9 cellular contexts compared by ENCODE assay signal in genomic region chr6:116101790-116102189, GRCh38. TPM values are rescaled to one million over a fixed set of nuclear protein-coding genes. Genes with fewer than 3 reads are reported as not detected.
DNase-seq lines count a peak whose midpoint lies in the region; ATAC-seq and TF ChIP-seq lines count a peak whose summit lies in the region.
"Had no signal": no experiment of that assay in that cellular context is flagged by ENCODE, and none has a peak within 500 bp of the region (broad histone marks: within the 10 kb centered on the region; RNA-seq: fewer than 3 reads in every experiment).

No MANE protein-coding gene starts in this region.

- TF ChIP-seq CTCF in AG10803 (conservative IDR thresholded peaks at IDR 0.05; ENCODE audit: low read length) = no peak

- peaks cover 0 to 9% (median 0%) of the 10 kb centered on the region in 3 donors for H3K36me3 Mint-ChIP-seq in naive thymus-derived CD8-positive, alpha-beta T cell

- H3K4me1 Mint-ChIP-seq in naive thymus-derived CD8-positive, alpha-beta T cell = peaks cover 28 to 71% (median 60%) of the 10 kb centered on the region in 4 donors

- peak overlapping the region; percentile 92 for H3K27ac ChIP-seq in cingulate gyrus (ENCODE audit: low read depth, low read length)

- POLR2A ChIA-PET in naive thymus-derived CD8-positive, alpha-beta T cell (lab: Charles Lee) = interaction anchor here (1.3 to 2.3 kb wide), 2 partner anchors 152 to 178 kb away, joined by 3 to 24 read pairs; partner anchors contain the start of genes TSPYL1 and TSPYL4

- H3K27me3 Mint-ChIP-seq in naive thymus-derived CD8-positive, alpha-beta T cell = no peaks in the 10 kb centered on the region

- no peak for DNase-seq in AG10803 (ENCODE audit: low read depth)
- no peak for DNase-seq in Jurkat, Clone E6-1 (ENCODE audit: low read depth, low spot score)
- no peak for DNase-seq in naive thymus-derived CD8-positive, alpha-beta T cell
- DNase-seq in retina = no peak
- DNase-seq in ACHN = no peak

- peak overlapping the region in 9 of 10 donors; percentile 86 to 96 (median 93) for H3K27ac Mint-ChIP-seq in naive thymus-derived CD8-positive, alpha-beta T cell

- in situ Hi-C loops in ACHN (cut with HindIII; ENCODE audit: low pct_ligation_motif_present, low pct_unique_long_range_greater_than_20kb, low sequenced_read_pairs) = no loop called here

- H3K4me3 ChIP-seq in AG10803 (ENCODE audit: low read length) = peak overlapping the region; percentile 77
- H3K4me3 ChIP-seq in Jurkat, Clone E6-1 (ENCODE audit: low read length) = peak overlapping the region; percentile 71

- H3K4me3 Mint-ChIP-seq in naive thymus-derived CD8-positive, alpha-beta T cell = peak overlapping the region; percentile 90 to 99 (median 96)

- peaks cover 0 to 1% (median 0%) of the 10 kb centered on the region in 9 donors for H3K9me3 Mint-ChIP-seq in naive thymus-derived CD8-positive, alpha-beta T cell

- ATAC-seq in naive thymus-derived CD8-positive, alpha-beta T cell = no peak
- ATAC-seq in GM21737 (IDR thresholded peaks at IDR 0.05; ENCODE audit: unreplicated experiment) (no peak), GM19467 (IDR thresholded peaks at IDR 0.05; ENCODE audit: unreplicated experiment) (no peak)

RNA-seq across cellular contexts. Expression of gene NT5DC1, which starts 1.1 kb away (rescaled TPM):
- 59.5 TPM for polyA plus RNA-seq in Jurkat, Clone E6-1 (2012; ENCODE audit: insufficient read depth, insufficient read length)
- 10 to 100 TPM; 47.8 to 48.8 TPM for total RNA-seq in naive thymus-derived CD8-positive, alpha-beta T cell
- polyA plus RNA-seq in naive thymus-derived CD8-positive, alpha-beta T cell = 10 to 100 TPM; 61.2 to 84.2 (median 67.2) TPM

RNA-seq across cellular contexts. Expression of gene COL10A1, which starts 24.1 kb away (rescaled TPM):
- not detected for polyA plus RNA-seq in Jurkat, Clone E6-1 (2012; ENCODE audit: insufficient read depth, insufficient read length)
- not detected for total RNA-seq in naive thymus-derived CD8-positive, alpha-beta T cell
- polyA plus RNA-seq in naive thymus-derived CD8-positive, alpha-beta T cell = under 1 TPM in 2 of 3 donors, not detected in 1; 0.18 to 0.22 TPM
- polyA plus RNA-seq: lung had no signal

RNA-seq across cellular contexts. Expression of gene FRK, which starts 41.1 kb away (rescaled TPM):
- 0.06 TPM for polyA plus RNA-seq in Jurkat, Clone E6-1 (2012; ENCODE audit: insufficient read depth, insufficient read length)
- under 1 TPM in 1 of 2 experiments, not detected in 1; 0.08 TPM for total RNA-seq in naive thymus-derived CD8-positive, alpha-beta T cell
- under 1 TPM in 1 of 3 donors, not detected in 2; 0.01 TPM for polyA plus RNA-seq in naive thymus-derived CD8-positive, alpha-beta T cell
